In genomic region chr7:129556607-129557120, GRCh38 we compare ENCODE assay signal across 2 cellular contexts.
TF ChIP-seq lines count a peak whose summit lies in the region.

No MANE protein-coding gene starts in this region.

TF ChIP-seq in SK-N-SH, 30 proteins besides CTCF, POLR2A, EP300 and RAD21 (continued from another document):
- no peak for TF ChIP-seq REST (IDR thresholded peaks at IDR 0.05; ENCODE audit: low read depth, low read length)
- no peak for TF ChIP-seq RCOR1 (IDR thresholded peaks at IDR 0.05; ENCODE audit: low read length)

TF ChIP-seq in SK-N-SH treated with all-trans-retinoic acid at 6 μM for 48 hours, 23 proteins besides CTCF, POLR2A, EP300 and RAD21 (continued from another document):
- TF ChIP-seq, protein P1, sequence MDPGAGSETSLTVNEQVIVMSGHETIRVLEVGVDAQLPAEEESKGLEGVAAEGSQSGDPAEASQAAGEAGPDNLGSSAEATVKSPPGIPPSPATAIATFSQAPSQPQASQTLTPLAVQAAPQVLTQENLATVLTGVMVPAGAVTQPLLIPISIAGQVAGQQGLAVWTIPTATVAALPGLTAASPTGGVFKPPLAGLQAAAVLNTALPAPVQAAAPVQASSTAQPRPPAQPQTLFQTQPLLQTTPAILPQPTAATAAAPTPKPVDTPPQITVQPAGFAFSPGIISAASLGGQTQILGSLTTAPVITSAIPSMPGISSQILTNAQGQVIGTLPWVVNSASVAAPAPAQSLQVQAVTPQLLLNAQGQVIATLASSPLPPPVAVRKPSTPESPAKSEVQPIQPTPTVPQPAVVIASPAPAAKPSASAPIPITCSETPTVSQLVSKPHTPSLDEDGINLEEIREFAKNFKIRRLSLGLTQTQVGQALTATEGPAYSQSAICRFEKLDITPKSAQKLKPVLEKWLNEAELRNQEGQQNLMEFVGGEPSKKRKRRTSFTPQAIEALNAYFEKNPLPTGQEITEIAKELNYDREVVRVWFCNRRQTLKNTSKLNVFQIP (CRISPR knock-in tag; IDR thresholded peaks at IDR 0.05; ENCODE audit: borderline replicate concordance, low read depth), result no peak
- no peak for TF ChIP-seq ZNF565 (CRISPR knock-in tag; conservative IDR thresholded peaks at IDR 0.05; ENCODE audit: low read depth)
